1 cellular context compared by ENCODE assay signal in genomic region chr3:187063286-187064081, GRCh38.
TF ChIP-seq lines count a peak whose summit lies in the region.

No MANE protein-coding gene starts in this region.

TF ChIP-seq in IMR-90, 13 proteins besides CTCF, POLR2A, EP300 and RAD21 (continued from another document):
- TF ChIP-seq CHD1 (IDR thresholded peaks at IDR 0.05; ENCODE audit: low read depth, low read length) = no peak
- no peak for TF ChIP-seq BHLHE40 (IDR thresholded peaks at IDR 0.05; ENCODE audit: low read depth, low read length)
